Comparison of ENCODE assay signal across 8 cellular contexts in the genomic region with DNA sequence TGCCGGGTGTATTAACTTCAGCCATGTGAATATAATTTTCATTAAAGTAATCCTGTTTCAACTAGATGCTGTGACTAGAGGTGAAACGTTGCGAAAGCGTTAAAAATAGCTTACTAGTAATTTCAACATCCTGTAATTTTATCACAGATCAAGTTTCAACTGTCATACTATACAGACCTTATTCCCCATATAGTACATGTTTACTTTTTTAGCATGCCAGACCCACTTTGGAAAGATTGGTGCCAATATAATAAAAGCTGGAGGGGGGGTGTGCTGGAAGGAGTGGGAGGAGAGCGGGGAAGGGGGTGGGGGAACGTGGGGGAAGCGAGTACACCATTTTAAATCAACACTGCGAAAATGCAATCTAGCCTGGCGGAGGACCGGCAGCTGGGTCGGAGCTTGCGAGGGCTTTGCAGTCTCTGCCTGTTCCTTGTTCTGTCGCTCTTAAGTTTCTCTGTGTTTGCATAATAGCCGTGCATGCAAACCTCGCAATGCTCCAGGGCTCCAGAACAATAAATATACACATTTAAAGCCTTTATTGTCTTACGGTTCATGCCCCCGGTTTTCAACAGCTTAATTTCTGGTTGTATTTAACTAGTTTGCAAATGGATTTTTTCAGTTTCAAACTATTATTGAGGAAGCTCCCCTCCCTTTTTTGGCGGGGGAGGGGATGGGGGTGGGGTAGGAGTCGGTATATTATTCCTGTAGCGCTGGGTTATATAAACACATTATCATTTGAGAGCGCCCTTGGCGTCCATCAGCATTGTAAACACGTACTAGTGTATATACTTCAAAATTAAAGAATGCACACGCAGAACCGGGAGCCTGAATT. TPM values are rescaled to one million over a fixed set of nuclear protein-coding genes. Genes with fewer than 3 reads are reported as not detected.
DNase-seq lines count a peak whose midpoint lies in the region; ATAC-seq and TF ChIP-seq lines count a peak whose summit lies in the region.

No MANE protein-coding gene starts in this region.

- peak; percentile 77 for DNase-seq in DMS53 treated with DMSO at 0.1 percent for 48 hours (lab: John Stamatoyannopoulos, UW; ENCODE audit: unreplicated experiment)
- DNase-seq in activated gamma-delta T cell (lab: John Stamatoyannopoulos, UW), result peak; percentile 12
- DNase-seq in foreskin fibroblast, result peak; percentile 65 to 81
- peak; percentile 28 for DNase-seq in neural crest cell (ENCODE audit: low read depth, low spot score)
- peak in 1 of 2 donors; percentile 79 for DNase-seq in aorta

- no peaks in the 10 kb centered on the region for H3K9me3 Mint-ChIP-seq in neural crest cell

- H3K9ac ChIP-seq in HUES64 (ENCODE audit: low read depth, low read length), result no peak overlapping the region
- H3K9ac ChIP-seq in OCI-LY3 (ENCODE audit: low read length), result peak overlapping the region; percentile 95

- no peak for TF ChIP-seq CTCF in OCI-LY3 (IDR thresholded peaks at IDR 0.05; ENCODE audit: low read depth, low read length)
- TF ChIP-seq CTCF in foreskin fibroblast (IDR thresholded peaks at IDR 0.05; ENCODE audit: low read depth, low read length), result no peak
- no peak for TF ChIP-seq CTCF in neural crest cell (conservative IDR thresholded peaks at IDR 0.05)

- no peak overlapping the region for H3K27ac Mint-ChIP-seq in neural crest cell (ENCODE audit: unreplicated experiment)

- H3K4me2 ChIP-seq in OCI-LY3 (ENCODE audit: low read length), result peak overlapping the region; percentile 99

- H3K36me3 ChIP-seq in HUES64 (ENCODE audit: insufficient read depth, low read length) (no peaks in the 10 kb centered on the region), OCI-LY3 (replicated peaks; ENCODE audit: low read depth, low read length) (no peaks in the 10 kb centered on the region), aorta (ENCODE audit: control insufficient read depth in 1 of 2, insufficient read depth in 2 of 2, low read length in 1 of 2) (no peaks in the 10 kb centered on the region)

- peaks cover 57% of the 10 kb centered on the region for H3K27me3 ChIP-seq in HUES64 (ENCODE audit: insufficient read depth, low read length)
- no peaks in the 10 kb centered on the region for H3K27me3 ChIP-seq in OCI-LY3 (ENCODE audit: low read depth, low read length)
- H3K27me3 ChIP-seq in aorta (ENCODE audit: control insufficient read depth in 1 of 2, insufficient read depth in 2 of 2, low read length in 1 of 2), result no peaks in the 10 kb centered on the region

- no peaks in the 10 kb centered on the region for H4K20me1 ChIP-seq in OCI-LY3 (ENCODE audit: insufficient read depth, low read length)

- no peaks in the 10 kb centered on the region for H3K36me3 Mint-ChIP-seq in neural crest cell (ENCODE audit: low read depth)

- H3K4me3 ChIP-seq in HUES64 (ENCODE audit: low read length) (peak overlapping the region; percentile 61), OCI-LY3 (ENCODE audit: low read length) (peak overlapping the region; percentile 96), foreskin fibroblast (ENCODE audit: low read depth in 1 of 2, low read length in 2 of 2) (peak overlapping the region; percentile 72 to 86), aorta (ENCODE audit: low read length in 2 of 2) (peak overlapping the region; percentile 90 to 95)

- ATAC-seq in GM21447 (IDR thresholded peaks at IDR 0.05; ENCODE audit: unreplicated experiment) (peak; percentile 34), aorta (ENCODE audit: low FRiP score) (peak; percentile 23)

- H3K9me3 ChIP-seq in HUES64 (ENCODE audit: insufficient read depth, low read depth, low read length) (no peaks in the 10 kb centered on the region), OCI-LY3 (ENCODE audit: insufficient read depth, low read length) (no peaks in the 10 kb centered on the region), aorta (ENCODE audit: control insufficient read depth, low read length) (no peaks in the 10 kb centered on the region)

- H2AFZ ChIP-seq in OCI-LY3 (ENCODE audit: low read depth, low read length), result peak overlapping the region; percentile 100

- H3K4me1 Mint-ChIP-seq in neural crest cell, result peaks cover 51% of the 10 kb centered on the region

- H3K4me1 ChIP-seq in HUES64 (ENCODE audit: insufficient read depth, low read length), result peaks cover 45% of the 10 kb centered on the region
- peaks cover 26% of the 10 kb centered on the region for H3K4me1 ChIP-seq in OCI-LY3 (ENCODE audit: low read length)
- peaks cover 0 to 1% of the 10 kb centered on the region in 2 donors for H3K4me1 ChIP-seq in aorta (ENCODE audit: control insufficient read depth in 1 of 2, insufficient read depth in 2 of 2, low read length in 2 of 2)

- WGBS in HUES64, result 2% methylated on average over 19 of the region's 25 CpGs
- 0% methylated on average over 25 of the region's 25 CpGs for WGBS in aorta, 2 donors

- intact Hi-C loops in aorta (cut with DNase I), result loop anchor here (2.0 to 5.0 kb wide), 9 partner anchors 42 to 345 kb away; no protein-coding TSS in a partner anchor

- peaks cover 31% of the 10 kb centered on the region for H3K27me3 Mint-ChIP-seq in neural crest cell (ENCODE audit: low read depth)

- peaks cover 14% of the 10 kb centered on the region for H3K79me2 ChIP-seq in OCI-LY3 (ENCODE audit: low read length)

- peak overlapping the region; percentile 98 for H3K4me3 Mint-ChIP-seq in neural crest cell

- H3K27ac ChIP-seq in HUES64 (ENCODE audit: low read depth, low read length) (no peak overlapping the region), OCI-LY3 (ENCODE audit: low read length) (peak overlapping the region; percentile 93), aorta (ENCODE audit: low read depth in 1 of 2, low read length in 2 of 2) (peak overlapping the region in 1 of 2 donors; percentile 33)

RNA-seq across cellular contexts. Expression of a gene that starts 1.3 kb away (rescaled TPM):
- 0.95 TPM for polyA plus RNA-seq in HUES64 (2013, experiment 1 of 2)
- polyA plus RNA-seq in HUES64 (2013, experiment 2 of 2), result 2.2 TPM
- total RNA-seq in neural crest cell (10.1 and 10.4 TPM in 2 replicates), aorta (100 to 1,000 TPM in 1 of 2 donors, 10 to 100 TPM in 1; 66.2 to 143 TPM)
- 10 to 100 TPM in 1 of 2 donors, 1 to 10 TPM in 1; 7.8 to 33.2 TPM for polyA plus RNA-seq in aorta
